ENCODE assay signal across 17 cellular contexts in genomic region chr2:102060792-102061191, GRCh38.
"Had no signal": no experiment of that assay in that cellular context is flagged by ENCODE, and none has a peak within 500 bp of the region (broad histone marks: within the 10 kb centered on the region; RNA-seq: fewer than 3 reads in every experiment).

No MANE protein-coding gene starts in this region.

- DNase-seq: activated CD4-positive, CD25-positive, alpha-beta regulatory T cell treated with anti-CD3 and anti-CD28 coated beads, Interleukin-2, amount 50 U/mL, for 72 hours; activated naive CD4-positive, alpha-beta T cell treated with Interleukin-2 at 50 U/mL for 16 hours; aorta; dorsolateral prefrontal cortex; endodermal cell; islet precursor cell; left lung; stimulated activated CD4-positive, alpha-beta T cell treated with anti-CD3 and anti-CD28 coated beads, Interleukin-1b, Interleukin-23, amount 100 ng/mL, for 48 hours; stimulated activated naive CD8-positive, alpha-beta T cell treated with anti-CD3 and anti-CD28 coated beads, Interleukin-15, amount 100 ng/mL, for 72 hours; T-cell; T-helper 9 cell; uterus had no signal

- ATAC-seq: left lung; natural killer cell treated with Interleukin-12 subunit alpha and Interleukin-12 subunit beta and Interleukin-15 and Interleukin-18, amount 100 ng/mL, for 72 hours; right cardiac atrium; stimulated activated naive CD8-positive, alpha-beta T cell treated with anti-CD3 and anti-CD28 coated beads, Interleukin-15, amount 100 ng/mL, for 72 hours; T-cell had no signal

- H3K79me2 ChIP-seq: hepatocyte had no signal

- H3K4me2 ChIP-seq: hepatocyte had no signal

- H3K27ac ChIP-seq: dorsolateral prefrontal cortex, prostate gland, thoracic aorta had no signal

- H3K36me3 ChIP-seq: prostate gland, thoracic aorta, uterus had no signal

- H3K9me3 ChIP-seq: left lung, prostate gland, thoracic aorta, uterus had no signal

- H2AFZ ChIP-seq: hepatocyte had no signal

- H3K4me3 ChIP-seq: dorsolateral prefrontal cortex, hepatocyte, left lung, prostate gland, thoracic aorta, uterus had no signal

- H3K27me3 ChIP-seq: dorsolateral prefrontal cortex, hepatocyte, left lung, uterus had no signal
